In genomic region chr1:42738678-42739226, GRCh38 we compare ENCODE assay signal across 27 cellular contexts. TPM values are rescaled to one million over a fixed set of nuclear protein-coding genes. Genes with fewer than 3 reads are reported as not detected.
DNase-seq lines count a peak whose midpoint lies in the region; ATAC-seq and TF ChIP-seq lines count a peak whose summit lies in the region.
"Had no signal": no experiment of that assay in that cellular context is flagged by ENCODE, and none has a peak within 500 bp of the region (broad histone marks: within the 10 kb centered on the region; RNA-seq: fewer than 3 reads in every experiment).

No MANE protein-coding gene starts in this region.

- H3K4me3 ChIP-seq in epithelial cell of esophagus (ENCODE audit: low read length) (no peak overlapping the region), tibial nerve (peak overlapping the region; percentile 8 to 51 (median 32))

- no peak for TF ChIP-seq EP300 in tibial nerve (IDR thresholded peaks at IDR 0.05)

- ATAC-seq in Right ventricle myocardium inferior (no peak), T-helper 17 cell (no peak), GM21529 (IDR thresholded peaks at IDR 0.05; ENCODE audit: unreplicated experiment) (no peak)
- ATAC-seq: Panc1 had no signal

- peak overlapping the region; percentile 32 for H3K27ac Mint-ChIP-seq in T-helper 17 cell
- H3K27ac Mint-ChIP-seq: B cell, H9, HFFc6 had no signal

- no peaks in the 10 kb centered on the region for H3K27me3 ChIP-seq in tibial nerve

- H3K36me3 ChIP-seq in tibial nerve = peaks cover 0 to 22% (median 0%) of the 10 kb centered on the region in 3 donors

- H3K4me1 ChIP-seq in tibial nerve = peaks cover 0 to 62% (median 8%) of the 10 kb centered on the region in 4 donors

- 59 to 67% methylated on average over 7 of the region's 8 CpGs for WGBS in tibial nerve, 2 donors

- no peaks in the 10 kb centered on the region for H3K9me3 ChIP-seq in T-helper 17 cell (ENCODE audit: control insufficient read depth, low read length, poor library complexity, severe bottlenecking)
- no peaks in the 10 kb centered on the region for H3K9me3 ChIP-seq in tibial nerve
- H3K9me3 ChIP-seq: SK-N-SH had no signal

- TF ChIP-seq POLR2A in tibial nerve (IDR thresholded peaks at IDR 0.05) = no peak

- no peak overlapping the region for H3K4me3 Mint-ChIP-seq in T-helper 17 cell
- H3K4me3 Mint-ChIP-seq: B cell, HFFc6 had no signal

- no peaks in the 10 kb centered on the region for H3K36me3 Mint-ChIP-seq in T-helper 17 cell (ENCODE audit: low read depth)

- peaks cover 14% of the 10 kb centered on the region for H3K4me1 Mint-ChIP-seq in T-helper 17 cell

- no peak for TF ChIP-seq CTCF in epithelial cell of esophagus (IDR thresholded peaks at IDR 0.05; ENCODE audit: insufficient read depth, low read depth, low read length, missing control alignments)
- TF ChIP-seq CTCF in tibial nerve (IDR thresholded peaks at IDR 0.05) = no peak

- intact Hi-C loops in cardiac septum (cut with DNase I) (no loop called here), Right ventricle myocardium inferior (cut with DNase I) (no loop called here)

- peak overlapping the region; percentile 54 to 85 (median 76) for H3K27ac ChIP-seq in tibial nerve
- H3K27ac ChIP-seq: 22Rv1 had no signal

- no peaks in the 10 kb centered on the region for H3K27me3 Mint-ChIP-seq in T-helper 17 cell
- H3K27me3 Mint-ChIP-seq: B cell had no signal

- DNase-seq in cardiac septum (ENCODE audit: low spot score) = peak; percentile 31
- no peak for DNase-seq in Right ventricle myocardium inferior (ENCODE audit: missing footprints)
- no peak for DNase-seq in T-helper 17 cell
- DNase-seq in epithelial cell of esophagus (ENCODE audit: low read depth) = peak; percentile 42
- no peak for DNase-seq in tibial nerve (ENCODE audit: low spot score in 2 of 2)
- DNase-seq in foreskin melanocyte = no peak
- DNase-seq in activated effector memory CD4-positive, alpha-beta T cell treated with Interleukin-2 at 50 U/mL for 16 hours = no peak
- DNase-seq: Calu3, DMS153, DND-41, H9, HFFc6, IMR-90, KG1, MM.1S, NCI-H1417, NCI-H1694, NCI-H2029 treated with DMSO at 0.1 percent for 48 hours, NCI-H2227 treated with DMSO at 0.1 percent for 48 hours, NCI-H69, SK-N-SH had no signal

RNA-seq across cellular contexts. Expression of gene CLDN19, which starts 1.3 kb away (rescaled TPM):
- total RNA-seq in cardiac septum = not detected
- total RNA-seq in Right ventricle myocardium inferior = not detected
- total RNA-seq in T-helper 17 cell = not detected
- 100 to 1,000 TPM; 136 to 259 (median 218) TPM for total RNA-seq in tibial nerve
- total RNA-seq: B cell, Calu3, HFFc6, IMR-90, NCI-H460, OCI-LY7 had no signal

RNA-seq across cellular contexts. Expression of gene P3H1, which starts 28.1 kb away (rescaled TPM):
- total RNA-seq in cardiac septum = 12.2 TPM
- 9.3 TPM for total RNA-seq in Right ventricle myocardium inferior
- total RNA-seq in T-helper 17 cell = 10 to 100 TPM; 22.5 to 26.7 TPM
- total RNA-seq in tibial nerve = 10 to 100 TPM; 42.4 to 83.9 (median 65.1) TPM

RNA-seq across cellular contexts. Expression of gene C1orf50, which starts 28.3 kb away (rescaled TPM):
- total RNA-seq in cardiac septum (11.0 TPM), Right ventricle myocardium inferior (8.7 TPM), T-helper 17 cell (10 to 100 TPM; 14.8 to 15.5 TPM), tibial nerve (1 to 10 TPM; 3.0 to 8.4 (median 3.5) TPM)

RNA-seq across cellular contexts. Expression of gene TMEM269, which starts 46.0 kb away (rescaled TPM):
- total RNA-seq in cardiac septum (not detected), Right ventricle myocardium inferior (not detected), T-helper 17 cell (under 1 TPM; 0.42 to 0.47 TPM), tibial nerve (under 1 TPM in 3 of 4 donors, not detected in 1; 0.21 to 0.30 (median 0.22) TPM)
- total RNA-seq: HFFc6, IMR-90 had no signal

RNA-seq across cellular contexts. Expression of gene YBX1, which starts 56.5 kb away (rescaled TPM):
- total RNA-seq in cardiac septum (717 TPM), Right ventricle myocardium inferior (856 TPM), T-helper 17 cell (100 to 1,000 TPM; 340 to 372 TPM), tibial nerve (100 to 1,000 TPM; 377 to 579 (median 441) TPM)

Comparison
In these comparisons a context has a peak if more than half of its experiments do, and no peak if none do; other contexts are left out.
1. DNase-seq: peak in cardiac septum (single experiment) and epithelial cell of esophagus (single experiment); none in Right ventricle myocardium inferior (single experiment), T-helper 17 cell (0 of 3), tibial nerve (0 of 2), foreskin melanocyte (single experiment) and activated effector memory CD4-positive, alpha-beta T cell treated with Interleukin-2 at 50 U/mL for 16 hours (single experiment).
2. RNA of gene CLDN19, which starts 1.3 kb away (total RNA-seq): 136 to 259 TPM in tibial nerve; not detected in cardiac septum (single experiment), not detected in Right ventricle myocardium inferior (single experiment) and not detected in T-helper 17 cell; every median in the first group is over 100 times any median in the second.